Comparison of ENCODE assay signal across 24 cellular contexts in genomic region chr1:169949139-169949538, GRCh38. TPM values are rescaled to one million over a fixed set of nuclear protein-coding genes. Genes with fewer than 3 reads are reported as not detected.
A peak's percentile ranks its signal among the peaks of the same experiment; 100 is the strongest.
DNase-seq lines count a peak whose midpoint lies in the region; ATAC-seq, FAIRE-seq and TF ChIP-seq lines count a peak whose summit lies in the region.
"Had no signal": no experiment of that assay in that cellular context is flagged by ENCODE, and none has a peak within 500 bp of the region (broad histone marks: within the 10 kb centered on the region; RNA-seq: fewer than 3 reads in every experiment).

No MANE protein-coding gene starts in this region.

- H3K27ac Mint-ChIP-seq in activated CD4-positive, alpha-beta T cell treated with anti-CD3 and anti-CD28 coated beads, Interleukin-2, amount 10 ng/mL, durations not matched to agents 7 days and 5 days: no peak overlapping the region
- H3K27ac Mint-ChIP-seq: CD8-positive, alpha-beta T cell had no signal

- CTCF ChIA-PET in K562 (lab: Yijun Ruan, JAX; ENCODE audit: low intra/inter-chr PET ratio): interaction anchor here (0.7 kb wide), 1 partner anchor 996 kb away, joined by 3 read pairs; no protein-coding TSS in a partner anchor
- CTCF ChIA-PET in activated CD4-positive, alpha-beta T cell treated with anti-CD3 and anti-CD28 coated beads, Interleukin-2, amount 10 ng/mL, durations not matched to agents 7 days and 5 days (lab: Charles Lee): no interaction called here

- H3K36me3 Mint-ChIP-seq in activated CD4-positive, alpha-beta T cell treated with anti-CD3 and anti-CD28 coated beads, Interleukin-2, amount 10 ng/mL, durations not matched to agents 7 days and 5 days (ENCODE audit: low read depth): peaks cover 3% of the 10 kb centered on the region

- H3K4me2 ChIP-seq in K562 (ENCODE audit: insufficient read depth, low read length): no peak overlapping the region

- H3K27me3 Mint-ChIP-seq in activated CD4-positive, alpha-beta T cell treated with anti-CD3 and anti-CD28 coated beads, Interleukin-2, amount 10 ng/mL, durations not matched to agents 7 days and 5 days: no peaks in the 10 kb centered on the region

- intact Hi-C loops in K562 (cut with micrococcal nuclease): no loop called here
- intact Hi-C loops in prostate gland (cut with DNase I): loop anchor here (10.0 kb wide), 3 partner anchors 186 to 586 kb away; partner anchors contain the start of gene GORAB
- intact Hi-C loops in ovary (cut with DNase I): no loop called here

- no peaks in the 10 kb centered on the region for H3K4me1 Mint-ChIP-seq in activated CD4-positive, alpha-beta T cell treated with anti-CD3 and anti-CD28 coated beads, Interleukin-2, amount 10 ng/mL, durations not matched to agents 7 days and 5 days

- no peak overlapping the region for H2AFZ ChIP-seq in K562 (ENCODE audit: low read depth, low read length)

- H3K79me2 ChIP-seq in K562 (ENCODE audit: control insufficient read depth, insufficient read depth, low read length): no peaks in the 10 kb centered on the region

- in situ Hi-C loops in K562 (cut with MboI): no loop called here

- POLR2A ChIA-PET in K562 (lab: Yijun Ruan, JAX): no interaction called here
- POLR2A ChIA-PET in activated CD4-positive, alpha-beta T cell treated with anti-CD3 and anti-CD28 coated beads, Interleukin-2, amount 10 ng/mL, durations not matched to agents 7 days and 5 days (lab: Charles Lee): no interaction called here

- DNase-seq in EL (peak; percentile 64), M059J (ENCODE audit: low read depth) (peak; percentile 44), K562 (ENCODE audit: extremely low read depth in 1 of 4, low spot score in 3 of 4) (no peak), iris pigment epithelial cell (ENCODE audit: low read depth) (peak; percentile 66), prostate gland (ENCODE audit: low spot score) (no peak), COR-L47 (lab: John Stamatoyannopoulos, UW) (no peak), ovary (no peak)
- DNase-seq in activated CD4-positive, alpha-beta T cell treated with anti-CD3 and anti-CD28 coated beads, Interleukin-2, amount 10 ng/mL, durations not matched to agents 7 days and 5 days: no peak
- DNase-seq: activated CD4-positive, alpha-beta T cell treated with anti-CD3 and anti-CD28 coated beads for 4 hours; activated CD8-positive, alpha-beta memory T cell treated with anti-CD3 and anti-CD28 coated beads, Interleukin-2, amount 50 U/mL, for 4 hours; activated gamma-delta T cell; anterior cingulate cortex; CD8-positive, alpha-beta T cell; cortex of kidney; H7; heart left ventricle; KG1; NCI-H1092; NCI-H748 treated with DMSO at 0.1 percent for 48 hours; right lobe of liver; stimulated activated CD4-positive, alpha-beta T cell treated with anti-CD3 and anti-CD28 coated beads, Interleukin-1b, Interleukin-23, amount 100 ng/mL, for 48 hours had no signal

- no peaks in the 10 kb centered on the region for H3K9me3 Mint-ChIP-seq in activated CD4-positive, alpha-beta T cell treated with anti-CD3 and anti-CD28 coated beads, Interleukin-2, amount 10 ng/mL, durations not matched to agents 7 days and 5 days
- H3K9me3 Mint-ChIP-seq: CD8-positive, alpha-beta T cell had no signal

- peak; percentile 48 for FAIRE-seq in K562 (lab: Jason Lieb, UNC)
- FAIRE-seq: keratinocyte had no signal

- TF ChIP-seq RAD21 in K562 (CRISPR knock-in tag; conservative IDR thresholded peaks at IDR 0.05 in 1 of 2, IDR thresholded peaks at IDR 0.05 in 1 of 2): no peak

- H4K20me1 ChIP-seq in K562 (replicated peaks; ENCODE audit: control insufficient read depth, insufficient read depth, low read length): no peaks in the 10 kb centered on the region

- no peak for TF ChIP-seq CTCF in K562 (IDR thresholded peaks at IDR 0.05 in 2 of 3, conservative IDR thresholded peaks at IDR 0.05 in 1 of 3; ENCODE audit: insufficient read depth in 2 of 3, low read depth in 1 of 3, low read length in 3 of 3)
- no peak for TF ChIP-seq CTCF in prostate gland (IDR thresholded peaks at IDR 0.05)
- TF ChIP-seq CTCF in ovary (IDR thresholded peaks at IDR 0.05): no peak

- H3K4me3 ChIP-seq in K562 (no peak overlapping the region), prostate gland (no peak overlapping the region), ovary (no peak overlapping the region)
- H3K4me3 ChIP-seq: heart left ventricle, right lobe of liver, SK-N-MC, vagina had no signal

- no peak for TF ChIP-seq POLR2A in K562 (conservative IDR thresholded peaks at IDR 0.05)
- TF ChIP-seq POLR2A in prostate gland (IDR thresholded peaks at IDR 0.05): no peak
- TF ChIP-seq POLR2A in ovary (IDR thresholded peaks at IDR 0.05): no peak

- no peak overlapping the region for H3K27ac ChIP-seq in K562 (ENCODE audit: extremely low read depth, low read depth, low read length)
- H3K27ac ChIP-seq in prostate gland: no peak overlapping the region
- H3K27ac ChIP-seq in ovary: no peak overlapping the region
- H3K27ac ChIP-seq: heart left ventricle, right lobe of liver, SK-N-MC, vagina had no signal

- H3K4me1 ChIP-seq in K562 (replicated peaks in 1 of 2; ENCODE audit: control insufficient read depth in 2 of 2, insufficient read depth in 2 of 2, low read length in 2 of 2) (no peaks in the 10 kb centered on the region), prostate gland (replicated peaks) (no peaks in the 10 kb centered on the region), ovary (ENCODE audit: insufficient read depth) (no peaks in the 10 kb centered on the region)
- H3K4me1 ChIP-seq: heart left ventricle, right lobe of liver had no signal

- BruUV-seq in K562 (replicated peaks; lab: Mats Ljungman, UMichigan): no TSS peak

- no peaks in the 10 kb centered on the region for H3K36me3 ChIP-seq in K562 (ENCODE audit: control insufficient read depth, insufficient read depth, low read length)
- H3K36me3 ChIP-seq in prostate gland: no peaks in the 10 kb centered on the region
- H3K36me3 ChIP-seq in ovary: no peaks in the 10 kb centered on the region
- H3K36me3 ChIP-seq: right lobe of liver had no signal

- TF ChIP-seq EP300 in K562 (IDR thresholded peaks at IDR 0.05; ENCODE audit: low read length): no peak
- TF ChIP-seq EP300 in ovary (IDR thresholded peaks at IDR 0.05): no peak

- no peaks in the 10 kb centered on the region for H3K9me1 ChIP-seq in K562 (ENCODE audit: control insufficient read depth, insufficient read depth, low read length)

- H3K4me3 Mint-ChIP-seq in activated CD4-positive, alpha-beta T cell treated with anti-CD3 and anti-CD28 coated beads, Interleukin-2, amount 10 ng/mL, durations not matched to agents 7 days and 5 days: no peak overlapping the region
- H3K4me3 Mint-ChIP-seq: CD8-positive, alpha-beta T cell had no signal

- no peaks in the 10 kb centered on the region for H3K27me3 ChIP-seq in K562 (ENCODE audit: control insufficient read depth in 2 of 2, insufficient read depth in 2 of 2, low read length in 2 of 2)
- H3K27me3 ChIP-seq in prostate gland (replicated peaks; ENCODE audit: insufficient read depth): no peaks in the 10 kb centered on the region
- H3K27me3 ChIP-seq in ovary: no peaks in the 10 kb centered on the region
- H3K27me3 ChIP-seq: heart left ventricle, right lobe of liver, vagina had no signal

- no peaks in the 10 kb centered on the region for H3K9me3 ChIP-seq in K562 (replicated peaks; ENCODE audit: control insufficient read depth, insufficient read depth, low read depth, low read length)
- H3K9me3 ChIP-seq in prostate gland: no peaks in the 10 kb centered on the region
- no peaks in the 10 kb centered on the region for H3K9me3 ChIP-seq in ovary
- H3K9me3 ChIP-seq: heart left ventricle, vagina had no signal

- no peak overlapping the region for H3K9ac ChIP-seq in K562 (ENCODE audit: insufficient read depth in 1 of 2, low read depth in 2 of 2, low read length in 2 of 2)

- no peak for ATAC-seq in K562
- ATAC-seq: CD8-positive, alpha-beta T cell; heart left ventricle; right lobe of liver had no signal

TF ChIP-seq in K562, 482 proteins besides CTCF, POLR2A, EP300 and RAD21:
- TF ChIP-seq ZC3H8 (IDR thresholded peaks at IDR 0.05): no peak
- TF ChIP-seq SRF (CRISPR knock-in tag; IDR thresholded peaks at IDR 0.05): no peak
- TF ChIP-seq CEBPB (tag; IDR thresholded peaks at IDR 0.05): no peak
- TF ChIP-seq HDAC8 (tag; IDR thresholded peaks at IDR 0.05): no peak
- TF ChIP-seq YY1 (IDR thresholded peaks at IDR 0.05; ENCODE audit: borderline replicate concordance in 1 of 3, control insufficient read depth in 1 of 3, extremely low read depth in 1 of 3, insufficient read depth in 3 of 3, insufficient read length in 1 of 3, insufficient replicate concordance in 2 of 3, low read depth in 1 of 3, low read length in 2 of 3): no peak
TF ChIP-seq in K562: peak in this region for 0.

RNA-seq across cellular contexts. Expression of gene SCYL3, which starts 55.4 kb away (rescaled TPM):
- 2.9 and 7.8 TPM in 2 replicates for total RNA-seq in M059J (2014; rRNA removed; shearing (Covaris generic))
- total RNA-seq in K562 (2011; cell fraction: chromatin; rRNA removed; ENCODE audit: low replicate concordance): 12.3 and 14.4 TPM in 2 replicates
- total RNA-seq in K562 (2011; cell fraction: nucleolus; rRNA removed): 6.8 and 10.0 TPM in 2 replicates
- 7.6 and 9.6 TPM in 2 replicates for total RNA-seq in K562 (2011; cell fraction: nucleoplasm; rRNA removed)
- total RNA-seq in K562 (2014; rRNA removed) (4.4 and 5.5 TPM in 2 replicates), K562 (2014; rRNA removed; fragmentation: Illumina TruSeq; extraction: Trizol) (8.2 and 8.7 TPM in 2 replicates), K562 (2015; rRNA removed; fragmentation: Illumina TruSeq; extraction: Trizol) (6.6 and 7.9 TPM in 2 replicates), K562 (2021) (7.4 and 7.5 TPM in 2 replicates), prostate gland (10 to 100 TPM; 15.8 to 18.6 TPM), ovary (10 to 100 TPM in 4 of 7 donors, 1 to 10 TPM in 3; 6.3 to 15.3 (median 10.9) TPM)
- polyA plus RNA-seq in K562 (2011; rRNA removed) (9.6 and 11.4 TPM in 2 replicates), K562 (2014; fragmentation: Illumina TruSeq; extraction: Trizol) (6.4 and 6.8 TPM in 2 replicates), K562 (2014; fragmentation: Nextera tagmentation; extraction: Ambion mirVana) (1 to 10 TPM; 3.6 to 5.7 TPM), K562 (2014; rRNA removed) (4.4 and 7.1 TPM in 2 replicates), ovary (1 to 10 TPM; 6.9 to 7.3 TPM)
- 3.4 and 5.7 TPM in 2 replicates for polyA plus RNA-seq in K562 (2011; cell fraction: cytosol; rRNA removed)
- 13.9 and 14.4 TPM in 2 replicates for polyA plus RNA-seq in K562 (2011; cell fraction: nucleus; rRNA removed)
- 4.3 and 4.9 TPM in 2 replicates for polyA plus RNA-seq in K562 (2012)
- polyA minus RNA-seq in K562 (2011; rRNA and poly(A)+ RNA removed): 18.6 and 21.9 TPM in 2 replicates
- 3.1 and 4.6 TPM in 2 replicates for polyA minus RNA-seq in K562 (2011; cell fraction: cytosol; rRNA and poly(A)+ RNA removed)
- polyA minus RNA-seq in K562 (2011; cell fraction: nucleus; rRNA and poly(A)+ RNA removed): 15.6 and 19.8 TPM in 2 replicates
- total RNA-seq in activated CD4-positive, alpha-beta T cell treated with anti-CD3 and anti-CD28 coated beads, Interleukin-2, amount 10 ng/mL, durations not matched to agents 7 days and 5 days: 10 to 100 TPM; 16.8 to 17.1 TPM

Comparison
In these comparisons a context has a peak if more than half of its experiments do, and no peak if none do; other contexts are left out.
1. DNase-seq: peak in EL (single experiment), M059J (single experiment) and iris pigment epithelial cell (single experiment); none in K562 (0 of 4), prostate gland (single experiment), COR-L47 (single experiment), activated CD4-positive, alpha-beta T cell treated with anti-CD3 and anti-CD28 coated beads, Interleukin-2, amount 10 ng/mL, durations not matched to agents 7 days and 5 days (single experiment) and ovary (0 of 5).